30 cellular contexts compared by ENCODE assay signal in the genomic region with DNA sequence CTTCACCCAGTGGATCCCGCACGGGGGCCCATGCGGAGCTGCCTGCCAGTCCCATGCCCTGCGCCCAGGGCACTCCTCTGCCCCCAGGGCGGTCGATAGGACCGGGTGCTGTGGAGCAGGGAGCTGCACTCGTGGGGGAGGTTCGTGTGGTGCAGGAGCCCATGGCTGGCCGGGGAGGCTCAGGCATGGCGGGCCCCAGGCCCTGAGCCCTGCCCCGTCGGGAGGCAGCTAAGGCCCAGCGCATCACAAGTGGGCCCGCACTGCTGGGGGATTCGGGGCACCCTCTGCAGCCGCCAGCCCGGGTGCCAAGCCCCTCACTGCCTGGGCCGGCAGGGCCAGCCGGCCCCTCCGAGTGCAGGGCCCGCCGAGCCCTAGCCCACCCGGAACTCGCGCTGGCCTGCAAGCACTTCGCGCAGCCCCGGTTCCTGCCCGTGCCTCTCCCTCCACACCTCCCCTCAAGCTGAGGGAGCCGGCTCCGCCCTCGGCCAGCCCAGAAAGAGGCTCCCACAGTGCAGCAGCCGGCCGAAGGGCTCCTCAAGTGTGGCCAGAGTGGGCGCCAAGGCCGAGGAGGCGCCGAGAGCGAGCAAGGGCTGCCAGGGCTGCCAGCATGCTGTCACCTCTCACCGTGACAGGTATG.
DNase-seq lines count a peak whose midpoint lies in the region; ATAC-seq, FAIRE-seq and TF ChIP-seq lines count a peak whose summit lies in the region.
"Had no signal": no experiment of that assay in that cellular context is flagged by ENCODE, and none has a peak within 500 bp of the region (broad histone marks: within the 10 kb centered on the region; RNA-seq: fewer than 3 reads in every experiment).

No MANE protein-coding gene starts in this region.

- no peak for FAIRE-seq in kidney (lab: Jason Lieb, UNC)
- FAIRE-seq: GM12891, HTR-8/SVneo had no signal

- no peaks in the 10 kb centered on the region for H3K9me3 ChIP-seq in kidney (ENCODE audit: control insufficient read depth in 1 of 2, low read length in 2 of 2)
- H3K9me3 ChIP-seq: Caco-2 had no signal

- no peak overlapping the region for H3K9ac ChIP-seq in KMS-11
- H3K9ac ChIP-seq in kidney (ENCODE audit: low read length in 2 of 2) = no peak overlapping the region
- H3K9ac ChIP-seq: GM23248 had no signal

- H3K36me3 ChIP-seq in KMS-11 (ENCODE audit: insufficient read depth) (no peaks in the 10 kb centered on the region), kidney (ENCODE audit: control insufficient read depth in 1 of 2, insufficient read depth in 2 of 2, low read length in 2 of 2) (no peaks in the 10 kb centered on the region)

- H3K4me1 ChIP-seq in KMS-11 (ENCODE audit: low read depth, poor library complexity, severe bottlenecking) = peaks cover 39% of the 10 kb centered on the region
- H3K4me1 ChIP-seq in kidney (ENCODE audit: control insufficient read depth in 1 of 2, insufficient read depth in 1 of 2, low read depth in 1 of 2, low read length in 2 of 2) = no peaks in the 10 kb centered on the region
- H3K4me1 ChIP-seq: Caco-2 had no signal

- peak overlapping the region; percentile 67; the same call in 1 of the 2 replicates for H3K27ac ChIP-seq in KMS-11
- no peak overlapping the region for H3K27ac ChIP-seq in kidney (ENCODE audit: low read depth in 2 of 2, low read length in 2 of 2)
- H3K27ac ChIP-seq in RWPE1 = no peak overlapping the region
- H3K27ac ChIP-seq: 22Rv1, C4-2B, GM23248, PC-9 had no signal

- peak overlapping the region; percentile 57 for H3K27ac Mint-ChIP-seq in activated CD8-positive, alpha-beta T cell treated with anti-CD3 and anti-CD28 coated beads for 36 hours
- no peak overlapping the region for H3K27ac Mint-ChIP-seq in activated CD8-positive, alpha-beta T cell treated with anti-CD3 and anti-CD28 coated beads, Interleukin-2, amount 10 ng/mL, durations not matched to agents 7 days and 5 days
- H3K27ac Mint-ChIP-seq in stimulated activated memory B cell treated with anti-CD40 and anti-IgM and Interleukin-4, amounts not matched to agents 10 μg/mL and 1 μg/mL and 100 μg/mL, for 72 hours = no peak overlapping the region
- H3K27ac Mint-ChIP-seq: B cell; CD8-positive, alpha-beta T cell had no signal

- H3K36me3 Mint-ChIP-seq in activated CD8-positive, alpha-beta T cell treated with anti-CD3 and anti-CD28 coated beads for 36 hours (ENCODE audit: low read depth) = no peaks in the 10 kb centered on the region
- H3K36me3 Mint-ChIP-seq in activated CD8-positive, alpha-beta T cell treated with anti-CD3 and anti-CD28 coated beads, Interleukin-2, amount 10 ng/mL, durations not matched to agents 7 days and 5 days (ENCODE audit: low read depth) = peaks cover 6% of the 10 kb centered on the region
- no peaks in the 10 kb centered on the region for H3K36me3 Mint-ChIP-seq in stimulated activated memory B cell treated with anti-CD40 and anti-IgM and Interleukin-4, amounts not matched to agents 10 μg/mL and 1 μg/mL and 100 μg/mL, for 72 hours
- H3K36me3 Mint-ChIP-seq: CD8-positive, alpha-beta T cell had no signal

- peak overlapping the region; percentile 40; the same call in 1 of the 2 replicates for H3K4me2 ChIP-seq in KMS-11
- H3K4me2 ChIP-seq: PC-9 had no signal

- H3K4me1 Mint-ChIP-seq in activated CD8-positive, alpha-beta T cell treated with anti-CD3 and anti-CD28 coated beads for 36 hours (ENCODE audit: low read depth) = peaks cover 14% of the 10 kb centered on the region
- H3K4me1 Mint-ChIP-seq in activated CD8-positive, alpha-beta T cell treated with anti-CD3 and anti-CD28 coated beads, Interleukin-2, amount 10 ng/mL, durations not matched to agents 7 days and 5 days (ENCODE audit: low read depth) = peaks cover 22% of the 10 kb centered on the region
- H3K4me1 Mint-ChIP-seq in stimulated activated memory B cell treated with anti-CD40 and anti-IgM and Interleukin-4, amounts not matched to agents 10 μg/mL and 1 μg/mL and 100 μg/mL, for 72 hours = no peaks in the 10 kb centered on the region
- H3K4me1 Mint-ChIP-seq: B cell had no signal

- no peak overlapping the region for H3K4me3 ChIP-seq in KMS-11 (IDR thresholded peaks at IDR 0.05; ENCODE audit: insufficient read depth, low read depth, low read length)
- H3K4me3 ChIP-seq in kidney (ENCODE audit: low read length in 2 of 2) = no peak overlapping the region
- H3K4me3 ChIP-seq: GM23248, PC-9 had no signal

- no peaks in the 10 kb centered on the region for H4K20me1 ChIP-seq in KMS-11 (ENCODE audit: insufficient read depth)

- intact Hi-C loops in activated CD8-positive, alpha-beta T cell treated with anti-CD3 and anti-CD28 coated beads for 36 hours (cut with micrococcal nuclease) = no loop called here
- intact Hi-C loops in kidney (cut with DNase I) = no loop called here

- H3K4me3 Mint-ChIP-seq in activated CD8-positive, alpha-beta T cell treated with anti-CD3 and anti-CD28 coated beads for 36 hours = no peak overlapping the region
- H3K4me3 Mint-ChIP-seq in activated CD8-positive, alpha-beta T cell treated with anti-CD3 and anti-CD28 coated beads, Interleukin-2, amount 10 ng/mL, durations not matched to agents 7 days and 5 days = no peak overlapping the region
- H3K4me3 Mint-ChIP-seq in stimulated activated memory B cell treated with anti-CD40 and anti-IgM and Interleukin-4, amounts not matched to agents 10 μg/mL and 1 μg/mL and 100 μg/mL, for 72 hours = no peak overlapping the region
- H3K4me3 Mint-ChIP-seq: B cell; CD8-positive, alpha-beta T cell had no signal

- no peak for TF ChIP-seq CTCF in activated CD8-positive, alpha-beta T cell treated with anti-CD3 and anti-CD28 coated beads for 36 hours (IDR thresholded peaks at IDR 0.05)
- TF ChIP-seq CTCF in KMS-11 (conservative IDR thresholded peaks at IDR 0.05; ENCODE audit: low read depth, low read length) (no peak), kidney (IDR thresholded peaks at IDR 0.05; ENCODE audit: borderline replicate concordance, extremely low read depth, insufficient read depth) (no peak), RWPE1 (conservative IDR thresholded peaks at IDR 0.05; ENCODE audit: low read depth) (no peak)

- 0 out of 2 replicates have a peak overlapping the region, but pooled peaks have one; percentile 3 for H2AFZ ChIP-seq in KMS-11 (ENCODE audit: low read depth)
- H2AFZ ChIP-seq: GM23248, PC-9 had no signal

- ATAC-seq in activated CD8-positive, alpha-beta T cell treated with anti-CD3 and anti-CD28 coated beads for 36 hours = no peak
- no peak for ATAC-seq in activated CD8-positive, alpha-beta T cell treated with anti-CD3 and anti-CD28 coated beads, Interleukin-2, amount 10 ng/mL, durations not matched to agents 7 days and 5 days
- ATAC-seq in stimulated activated memory B cell treated with anti-CD40 and anti-IgM and Interleukin-4, amounts not matched to agents 10 μg/mL and 1 μg/mL and 100 μg/mL, for 72 hours = peak; percentile 37
- no peak for ATAC-seq in GM18870 (IDR thresholded peaks at IDR 0.05; ENCODE audit: unreplicated experiment)
- ATAC-seq: CD8-positive, alpha-beta T cell had no signal

- no peaks in the 10 kb centered on the region for H3K79me2 ChIP-seq in KMS-11 (ENCODE audit: insufficient read depth, low read depth)

- no peaks in the 10 kb centered on the region for H3K9me3 Mint-ChIP-seq in activated CD8-positive, alpha-beta T cell treated with anti-CD3 and anti-CD28 coated beads for 36 hours
- no peaks in the 10 kb centered on the region for H3K9me3 Mint-ChIP-seq in activated CD8-positive, alpha-beta T cell treated with anti-CD3 and anti-CD28 coated beads, Interleukin-2, amount 10 ng/mL, durations not matched to agents 7 days and 5 days (ENCODE audit: insufficient read depth)
- no peaks in the 10 kb centered on the region for H3K9me3 Mint-ChIP-seq in stimulated activated memory B cell treated with anti-CD40 and anti-IgM and Interleukin-4, amounts not matched to agents 10 μg/mL and 1 μg/mL and 100 μg/mL, for 72 hours
- H3K9me3 Mint-ChIP-seq: CD8-positive, alpha-beta T cell had no signal

- CTCF ChIA-PET in activated CD8-positive, alpha-beta T cell treated with anti-CD3 and anti-CD28 coated beads for 36 hours (lab: Charles Lee) = no interaction called here
- CTCF ChIA-PET in activated CD8-positive, alpha-beta T cell treated with anti-CD3 and anti-CD28 coated beads, Interleukin-2, amount 10 ng/mL, durations not matched to agents 7 days and 5 days (lab: Charles Lee) = interaction anchor here (1.8 kb wide), 1 partner anchor 30 kb away, joined by 7 read pairs; no protein-coding TSS in a partner anchor
- CTCF ChIA-PET in RWPE1 (lab: Yijun Ruan, JAX) = interaction anchor here (0.7 kb wide), 1 partner anchor 148 kb away, joined by 4 read pairs; no protein-coding TSS in a partner anchor

- no peaks in the 10 kb centered on the region for H3K27me3 ChIP-seq in KMS-11 (ENCODE audit: insufficient read depth, low read depth)

- POLR2A ChIA-PET in activated CD8-positive, alpha-beta T cell treated with anti-CD3 and anti-CD28 coated beads for 36 hours (lab: Charles Lee) = no interaction called here
- POLR2A ChIA-PET in activated CD8-positive, alpha-beta T cell treated with anti-CD3 and anti-CD28 coated beads, Interleukin-2, amount 10 ng/mL, durations not matched to agents 7 days and 5 days (lab: Charles Lee) = interaction anchor here (1.7 kb wide), 1 partner anchor 30 kb away, joined by 9 read pairs; no protein-coding TSS in a partner anchor
- POLR2A ChIA-PET in RWPE1 (lab: Yijun Ruan, JAX; ENCODE audit: low non-redundant PET) = no interaction called here

- DNase-seq in activated CD8-positive, alpha-beta T cell treated with anti-CD3 and anti-CD28 coated beads for 36 hours = no peak
- DNase-seq in activated CD8-positive, alpha-beta T cell treated with anti-CD3 and anti-CD28 coated beads, Interleukin-2, amount 10 ng/mL, durations not matched to agents 7 days and 5 days = no peak
- DNase-seq in kidney = peak; percentile 72
- no peak for DNase-seq in stimulated activated CD4-positive, alpha-beta T cell treated with anti-CD3 and anti-CD28 coated beads, Interleukin-15, amount 100 ng/mL, for 24 hours
- no peak for DNase-seq in RWPE1 (ENCODE audit: low spot score)
- DNase-seq: Caco-2; CD8-positive, alpha-beta T cell; EL; GDM1; GM23248; H7; KBM-7; MM.1S; NCI-H1417; NCI-H1694; NCI-H2029 treated with DMSO at 0.1 percent for 48 hours; NCI-H446 treated with DMSO at 0.1 percent for 48 hours; NCI-H526; NCI-H82; NK-92 treated with Interleukin-12 subunit alpha and Interleukin-12 subunit beta, amount 100 ng/mL, for 24 hours; PC-9; SHP77 had no signal

- H3K27me3 Mint-ChIP-seq in activated CD8-positive, alpha-beta T cell treated with anti-CD3 and anti-CD28 coated beads for 36 hours = no peaks in the 10 kb centered on the region
- H3K27me3 Mint-ChIP-seq in activated CD8-positive, alpha-beta T cell treated with anti-CD3 and anti-CD28 coated beads, Interleukin-2, amount 10 ng/mL, durations not matched to agents 7 days and 5 days (ENCODE audit: low read depth) = peaks cover 2% of the 10 kb centered on the region
- H3K27me3 Mint-ChIP-seq in stimulated activated memory B cell treated with anti-CD40 and anti-IgM and Interleukin-4, amounts not matched to agents 10 μg/mL and 1 μg/mL and 100 μg/mL, for 72 hours = no peaks in the 10 kb centered on the region
- H3K27me3 Mint-ChIP-seq: B cell had no signal
